Comparison of ENCODE assay signal across 1 cellular context in genomic region chr19:31586282-31586681, GRCh38.
TF ChIP-seq lines count a peak whose summit lies in the region.

No MANE protein-coding gene starts in this region.

TF ChIP-seq in GM23338, 12 proteins besides CTCF, POLR2A, EP300 and RAD21 (continued from another document):
- TF ChIP-seq ETS1 (IDR thresholded peaks at IDR 0.05), result no peak
- no peak for TF ChIP-seq CREB1 (CRISPR knock-in tag; IDR thresholded peaks at IDR 0.05; ENCODE audit: low read depth)
- TF ChIP-seq STAT1 (IDR thresholded peaks at IDR 0.05; ENCODE audit: unreplicated experiment), result no peak
- TF ChIP-seq EZH2 (IDR thresholded peaks at IDR 0.05; ENCODE audit: low read depth, unreplicated experiment), result no peak
- no peak for TF ChIP-seq EZH2phosphoT487 (IDR thresholded peaks at IDR 0.05; ENCODE audit: unreplicated experiment)
- TF ChIP-seq, protein P1, sequence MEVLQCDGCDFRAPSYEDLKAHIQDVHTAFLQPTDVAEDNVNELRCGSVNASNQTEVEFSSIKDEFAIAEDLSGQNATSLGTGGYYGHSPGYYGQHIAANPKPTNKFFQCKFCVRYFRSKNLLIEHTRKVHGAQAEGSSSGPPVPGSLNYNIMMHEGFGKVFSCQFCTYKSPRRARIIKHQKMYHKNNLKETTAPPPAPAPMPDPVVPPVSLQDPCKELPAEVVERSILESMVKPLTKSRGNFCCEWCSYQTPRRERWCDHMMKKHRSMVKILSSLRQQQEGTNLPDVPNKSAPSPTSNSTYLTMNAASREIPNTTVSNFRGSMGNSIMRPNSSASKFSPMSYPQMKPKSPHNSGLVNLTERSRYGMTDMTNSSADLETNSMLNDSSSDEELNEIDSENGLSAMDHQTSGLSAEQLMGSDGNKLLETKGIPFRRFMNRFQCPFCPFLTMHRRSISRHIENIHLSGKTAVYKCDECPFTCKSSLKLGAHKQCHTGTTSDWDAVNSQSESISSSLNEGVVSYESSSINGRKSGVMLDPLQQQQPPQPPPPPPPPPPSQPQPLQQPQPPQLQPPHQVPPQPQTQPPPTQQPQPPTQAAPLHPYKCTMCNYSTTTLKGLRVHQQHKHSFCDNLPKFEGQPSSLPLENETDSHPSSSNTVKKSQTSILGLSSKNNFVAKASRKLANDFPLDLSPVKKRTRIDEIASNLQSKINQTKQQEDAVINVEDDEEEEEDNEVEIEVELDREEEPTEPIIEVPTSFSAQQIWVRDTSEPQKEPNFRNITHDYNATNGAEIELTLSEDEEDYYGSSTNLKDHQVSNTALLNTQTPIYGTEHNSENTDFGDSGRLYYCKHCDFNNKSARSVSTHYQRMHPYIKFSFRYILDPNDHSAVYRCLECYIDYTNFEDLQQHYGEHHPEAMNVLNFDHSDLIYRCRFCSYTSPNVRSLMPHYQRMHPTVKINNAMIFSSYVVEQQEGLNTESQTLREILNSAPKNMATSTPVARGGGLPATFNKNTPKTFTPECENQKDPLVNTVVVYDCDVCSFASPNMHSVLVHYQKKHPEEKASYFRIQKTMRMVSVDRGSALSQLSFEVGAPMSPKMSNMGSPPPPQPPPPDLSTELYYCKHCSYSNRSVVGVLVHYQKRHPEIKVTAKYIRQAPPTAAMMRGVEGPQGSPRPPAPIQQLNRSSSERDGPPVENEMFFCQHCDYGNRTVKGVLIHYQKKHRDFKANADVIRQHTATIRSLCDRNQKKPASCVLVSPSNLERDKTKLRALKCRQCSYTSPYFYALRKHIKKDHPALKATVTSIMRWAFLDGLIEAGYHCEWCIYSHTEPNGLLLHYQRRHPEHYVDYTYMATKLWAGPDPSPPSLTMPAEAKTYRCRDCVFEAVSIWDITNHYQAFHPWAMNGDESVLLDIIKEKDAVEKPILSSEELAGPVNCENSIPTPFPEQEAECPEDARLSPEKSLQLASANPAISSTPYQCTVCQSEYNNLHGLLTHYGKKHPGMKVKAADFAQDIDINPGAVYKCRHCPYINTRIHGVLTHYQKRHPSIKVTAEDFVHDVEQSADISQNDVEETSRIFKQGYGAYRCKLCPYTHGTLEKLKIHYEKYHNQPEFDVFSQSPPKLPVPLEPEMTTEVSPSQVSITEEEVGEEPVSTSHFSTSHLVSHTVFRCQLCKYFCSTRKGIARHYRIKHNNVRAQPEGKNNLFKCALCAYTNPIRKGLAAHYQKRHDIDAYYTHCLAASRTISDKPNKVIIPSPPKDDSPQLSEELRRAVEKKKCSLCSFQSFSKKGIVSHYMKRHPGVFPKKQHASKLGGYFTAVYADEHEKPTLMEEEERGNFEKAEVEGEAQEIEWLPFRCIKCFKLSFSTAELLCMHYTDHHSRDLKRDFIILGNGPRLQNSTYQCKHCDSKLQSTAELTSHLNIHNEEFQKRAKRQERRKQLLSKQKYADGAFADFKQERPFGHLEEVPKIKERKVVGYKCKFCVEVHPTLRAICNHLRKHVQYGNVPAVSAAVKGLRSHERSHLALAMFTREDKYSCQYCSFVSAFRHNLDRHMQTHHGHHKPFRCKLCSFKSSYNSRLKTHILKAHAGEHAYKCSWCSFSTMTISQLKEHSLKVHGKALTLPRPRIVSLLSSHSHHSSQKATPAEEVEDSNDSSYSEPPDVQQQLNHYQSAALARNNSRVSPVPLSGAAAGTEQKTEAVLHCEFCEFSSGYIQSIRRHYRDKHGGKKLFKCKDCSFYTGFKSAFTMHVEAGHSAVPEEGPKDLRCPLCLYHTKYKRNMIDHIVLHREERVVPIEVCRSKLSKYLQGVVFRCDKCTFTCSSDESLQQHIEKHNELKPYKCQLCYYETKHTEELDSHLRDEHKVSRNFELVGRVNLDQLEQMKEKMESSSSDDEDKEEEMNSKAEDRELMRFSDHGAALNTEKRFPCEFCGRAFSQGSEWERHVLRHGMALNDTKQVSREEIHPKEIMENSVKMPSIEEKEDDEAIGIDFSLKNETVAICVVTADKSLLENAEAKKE (CRISPR knock-in tag; IDR thresholded peaks at IDR 0.05), result no peak
